In genomic region chr12:109612003-109612402, GRCh38 we compare ENCODE assay signal across 2 cellular contexts.
A peak's percentile ranks its signal among the peaks of the same experiment; 100 is the strongest.
TF ChIP-seq lines count a peak whose summit lies in the region.

No MANE protein-coding gene starts in this region.

TF ChIP-seq in HepG2, 621 proteins besides CTCF, POLR2A, EP300 and RAD21:
- TF ChIP-seq DNMT1 (CRISPR knock-in tag; IDR thresholded peaks at IDR 0.05) (no peak), ZNF629 (CRISPR knock-in tag; conservative IDR thresholded peaks at IDR 0.05) (peak; percentile 75)

TF ChIP-seq in H1, 55 proteins besides CTCF, POLR2A, EP300 and RAD21:
- TF ChIP-seq KDM1A (IDR thresholded peaks at IDR 0.05; ENCODE audit: borderline replicate concordance, low read length) (peak; percentile 64; the same call in 1 of the 2 replicates), HDAC2 (IDR thresholded peaks at IDR 0.05; ENCODE audit: borderline replicate concordance in 1 of 2, low read depth in 2 of 2, low read length in 2 of 2) (no peak)
